10 cellular contexts compared by ENCODE assay signal in genomic region chr5:119327018-119327417, GRCh38. TPM values are rescaled to one million over a fixed set of nuclear protein-coding genes. Genes with fewer than 3 reads are reported as not detected.
DNase-seq lines count a peak whose midpoint lies in the region; ATAC-seq and TF ChIP-seq lines count a peak whose summit lies in the region.
"Had no signal": no experiment of that assay in that cellular context is flagged by ENCODE, and none has a peak within 500 bp of the region (broad histone marks: within the 10 kb centered on the region; RNA-seq: fewer than 3 reads in every experiment).

No MANE protein-coding gene starts in this region.

- H3K27ac Mint-ChIP-seq in CD8-positive, alpha-beta memory T cell: peak overlapping the region; percentile 90 to 99 (median 96)
- peak overlapping the region; percentile 85 for H3K27ac Mint-ChIP-seq in T-helper 2 cell treated with Interferon-gamma antibody and Interleukin-4, amounts not matched to agents 5 μg/mL and 100 μg/mL, for 36 hours
- peak overlapping the region; percentile 93 for H3K27ac Mint-ChIP-seq in central memory CD8-positive, alpha-beta T cell (ENCODE audit: low read depth)
- H3K27ac Mint-ChIP-seq: neural progenitor cell had no signal

- H3K36me3 Mint-ChIP-seq in CD8-positive, alpha-beta memory T cell: peaks cover 0 to 3% (median 2%) of the 10 kb centered on the region in 3 donors
- H3K36me3 Mint-ChIP-seq in T-helper 2 cell treated with Interferon-gamma antibody and Interleukin-4, amounts not matched to agents 5 μg/mL and 100 μg/mL, for 36 hours (ENCODE audit: low read depth): peaks cover 20% of the 10 kb centered on the region
- peaks cover 11% of the 10 kb centered on the region for H3K36me3 Mint-ChIP-seq in central memory CD8-positive, alpha-beta T cell (ENCODE audit: insufficient read depth)

- H3K4me3 Mint-ChIP-seq in CD8-positive, alpha-beta memory T cell: peak overlapping the region in 6 of 7 donors; percentile 60 to 80 (median 68)
- H3K4me3 Mint-ChIP-seq in T-helper 2 cell treated with Interferon-gamma antibody and Interleukin-4, amounts not matched to agents 5 μg/mL and 100 μg/mL, for 36 hours: peak overlapping the region; percentile 72
- H3K4me3 Mint-ChIP-seq in central memory CD8-positive, alpha-beta T cell: peak overlapping the region; percentile 63

- no peaks in the 10 kb centered on the region for H3K9me3 Mint-ChIP-seq in CD8-positive, alpha-beta memory T cell
- H3K9me3 Mint-ChIP-seq in T-helper 2 cell treated with Interferon-gamma antibody and Interleukin-4, amounts not matched to agents 5 μg/mL and 100 μg/mL, for 36 hours: no peaks in the 10 kb centered on the region
- no peaks in the 10 kb centered on the region for H3K9me3 Mint-ChIP-seq in central memory CD8-positive, alpha-beta T cell
- H3K9me3 Mint-ChIP-seq: neural progenitor cell had no signal

- POLR2A ChIA-PET in CD8-positive, alpha-beta memory T cell (lab: Charles Lee): interaction anchor here (0.6 kb wide), 2 partner anchors 37 to 74 kb away, joined by 7 to 8 read pairs; no protein-coding TSS in a partner anchor

- no peaks in the 10 kb centered on the region for H3K27me3 Mint-ChIP-seq in CD8-positive, alpha-beta memory T cell
- H3K27me3 Mint-ChIP-seq in T-helper 2 cell treated with Interferon-gamma antibody and Interleukin-4, amounts not matched to agents 5 μg/mL and 100 μg/mL, for 36 hours (ENCODE audit: low read depth): no peaks in the 10 kb centered on the region
- H3K27me3 Mint-ChIP-seq in central memory CD8-positive, alpha-beta T cell: no peaks in the 10 kb centered on the region

- peaks cover 96% of the 10 kb centered on the region for H3K4me1 ChIP-seq in CD8-positive, alpha-beta memory T cell (ENCODE audit: insufficient read depth, low read length)

- WGBS in lower leg skin, 2 donors: 56 to 62% methylated on average over 5 of the region's 5 CpGs

- no peaks in the 10 kb centered on the region for H3K27me3 ChIP-seq in CD8-positive, alpha-beta memory T cell (ENCODE audit: insufficient read depth, low read length, poor library complexity, severe bottlenecking)
- H3K27me3 ChIP-seq: neural progenitor cell had no signal

- intact Hi-C loops in lower leg skin (cut with DNase I; ENCODE audit: low total_unique reads): no loop called here

- no peaks in the 10 kb centered on the region for H3K36me3 ChIP-seq in CD8-positive, alpha-beta memory T cell (ENCODE audit: insufficient read depth, low read length)
- H3K36me3 ChIP-seq: neural progenitor cell had no signal

- no peak overlapping the region for H3K4me3 ChIP-seq in CD8-positive, alpha-beta memory T cell (ENCODE audit: low read length)
- H3K4me3 ChIP-seq in lower leg skin (ENCODE audit: low read depth, poor library complexity, severe bottlenecking): no peak overlapping the region
- H3K4me3 ChIP-seq: neural progenitor cell had no signal

- H3K9me3 ChIP-seq in CD8-positive, alpha-beta memory T cell (ENCODE audit: low read length): no peaks in the 10 kb centered on the region

- TF ChIP-seq POLR2A in lower leg skin (IDR thresholded peaks at IDR 0.05): no peak

- TF ChIP-seq CTCF in lower leg skin (IDR thresholded peaks at IDR 0.05): no peak

- H3K4me1 Mint-ChIP-seq in CD8-positive, alpha-beta memory T cell: peaks cover 91 to 99% (median 98%) of the 10 kb centered on the region in 3 donors
- peaks cover 82% of the 10 kb centered on the region for H3K4me1 Mint-ChIP-seq in T-helper 2 cell treated with Interferon-gamma antibody and Interleukin-4, amounts not matched to agents 5 μg/mL and 100 μg/mL, for 36 hours (ENCODE audit: low read depth)
- H3K4me1 Mint-ChIP-seq in central memory CD8-positive, alpha-beta T cell: peaks cover 83% of the 10 kb centered on the region

- CTCF ChIA-PET in CD8-positive, alpha-beta memory T cell (lab: Charles Lee): interaction anchor here (2.0 to 7.5 kb wide), 2 partner anchors 12 to 17 kb away, joined by 4 to 39 read pairs; no protein-coding TSS in a partner anchor

- ATAC-seq in central memory CD8-positive, alpha-beta T cell (replicated peaks; ENCODE audit: extremely low read depth, poor library complexity, severe bottlenecking): no peak
- ATAC-seq in HG02870 (IDR thresholded peaks at IDR 0.05; ENCODE audit: unreplicated experiment): no peak

- peak overlapping the region; percentile 34 for H3K27ac ChIP-seq in CD8-positive, alpha-beta memory T cell (ENCODE audit: low read depth, low read length)
- H3K27ac ChIP-seq: neural progenitor cell had no signal

- no peak for DNase-seq in CD8-positive, alpha-beta memory T cell
- peak; percentile 65 for DNase-seq in T-helper 2 cell treated with Interferon-gamma antibody and Interleukin-4, amounts not matched to agents 5 μg/mL and 100 μg/mL, for 36 hours (ENCODE audit: low spot score)
- DNase-seq in central memory CD8-positive, alpha-beta T cell (ENCODE audit: low spot score in 2 of 2): no peak
- DNase-seq in stimulated activated CD4-positive, alpha-beta T cell treated with anti-CD3 and anti-CD28 coated beads, Interleukin-1b, Interleukin-23, amount 100 ng/mL, for 48 hours: peak; percentile 62
- DNase-seq in COLO829 (ENCODE audit: low spot score) (no peak), lower leg skin (ENCODE audit: low spot score in 2 of 2) (no peak)
- DNase-seq in activated CD4-positive, CD25-positive, alpha-beta regulatory T cell (lab: John Stamatoyannopoulos, UW): no peak
- DNase-seq: NCI-H1436 had no signal

RNA-seq across cellular contexts. Expression of gene TNFAIP8, which starts 28.8 kb away (rescaled TPM):
- total RNA-seq in CD8-positive, alpha-beta memory T cell: 100 to 1,000 TPM; 295 to 311 TPM
- 207 TPM for polyA plus RNA-seq in CD8-positive, alpha-beta memory T cell
- total RNA-seq in lower leg skin: 10 to 100 TPM; 52.0 to 61.2 (median 54.7) TPM

Comparison
In these comparisons a context has a peak if more than half of its experiments do, and no peak if none do; other contexts are left out.
1. DNase-seq: peak in T-helper 2 cell treated with Interferon-gamma antibody and Interleukin-4, amounts not matched to agents 5 μg/mL and 100 μg/mL, for 36 hours (single experiment) and stimulated activated CD4-positive, alpha-beta T cell treated with anti-CD3 and anti-CD28 coated beads, Interleukin-1b, Interleukin-23, amount 100 ng/mL, for 48 hours (single experiment); none in CD8-positive, alpha-beta memory T cell (0 of 5), central memory CD8-positive, alpha-beta T cell (0 of 2), COLO829 (single experiment), lower leg skin (0 of 2) and activated CD4-positive, CD25-positive, alpha-beta regulatory T cell (0 of 4).
2. RNA of gene TNFAIP8, which starts 28.8 kb away (total RNA-seq): 295 to 311 TPM in CD8-positive, alpha-beta memory T cell; 52.0 to 61.2 TPM in lower leg skin; every median in the first group is over 4 times any median in the second.
3. Peak in every context shown above with its lines, with median percentiles within 50 percentile points of each other: H3K27ac Mint-ChIP-seq and H3K4me3 Mint-ChIP-seq.